Comparison of ENCODE assay signal across 1 cellular context in the genomic region with DNA sequence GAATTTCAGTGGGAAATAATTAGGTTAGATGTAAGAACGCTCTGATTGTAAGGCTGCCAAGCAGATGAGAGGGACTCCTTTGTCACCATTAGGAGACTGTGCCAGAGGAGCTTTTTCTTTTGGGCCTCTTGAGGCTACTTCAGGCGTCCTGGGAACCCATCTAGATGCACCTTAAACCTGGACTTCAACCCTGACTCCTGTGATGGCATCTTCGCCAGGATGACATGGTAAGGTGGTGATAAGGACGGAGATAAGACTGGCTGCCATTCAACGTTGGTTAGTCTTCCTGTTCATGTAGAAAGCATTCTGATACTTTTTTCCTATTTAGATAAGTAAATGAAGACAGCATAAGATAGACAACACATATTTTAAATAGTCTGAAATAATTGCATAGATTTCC.
TF ChIP-seq lines count a peak whose summit lies in the region.

No MANE protein-coding gene starts in this region.

TF ChIP-seq in WTC11, 78 proteins besides CTCF, POLR2A, EP300 and RAD21 (continued from another document):
- TF ChIP-seq, protein P1, sequence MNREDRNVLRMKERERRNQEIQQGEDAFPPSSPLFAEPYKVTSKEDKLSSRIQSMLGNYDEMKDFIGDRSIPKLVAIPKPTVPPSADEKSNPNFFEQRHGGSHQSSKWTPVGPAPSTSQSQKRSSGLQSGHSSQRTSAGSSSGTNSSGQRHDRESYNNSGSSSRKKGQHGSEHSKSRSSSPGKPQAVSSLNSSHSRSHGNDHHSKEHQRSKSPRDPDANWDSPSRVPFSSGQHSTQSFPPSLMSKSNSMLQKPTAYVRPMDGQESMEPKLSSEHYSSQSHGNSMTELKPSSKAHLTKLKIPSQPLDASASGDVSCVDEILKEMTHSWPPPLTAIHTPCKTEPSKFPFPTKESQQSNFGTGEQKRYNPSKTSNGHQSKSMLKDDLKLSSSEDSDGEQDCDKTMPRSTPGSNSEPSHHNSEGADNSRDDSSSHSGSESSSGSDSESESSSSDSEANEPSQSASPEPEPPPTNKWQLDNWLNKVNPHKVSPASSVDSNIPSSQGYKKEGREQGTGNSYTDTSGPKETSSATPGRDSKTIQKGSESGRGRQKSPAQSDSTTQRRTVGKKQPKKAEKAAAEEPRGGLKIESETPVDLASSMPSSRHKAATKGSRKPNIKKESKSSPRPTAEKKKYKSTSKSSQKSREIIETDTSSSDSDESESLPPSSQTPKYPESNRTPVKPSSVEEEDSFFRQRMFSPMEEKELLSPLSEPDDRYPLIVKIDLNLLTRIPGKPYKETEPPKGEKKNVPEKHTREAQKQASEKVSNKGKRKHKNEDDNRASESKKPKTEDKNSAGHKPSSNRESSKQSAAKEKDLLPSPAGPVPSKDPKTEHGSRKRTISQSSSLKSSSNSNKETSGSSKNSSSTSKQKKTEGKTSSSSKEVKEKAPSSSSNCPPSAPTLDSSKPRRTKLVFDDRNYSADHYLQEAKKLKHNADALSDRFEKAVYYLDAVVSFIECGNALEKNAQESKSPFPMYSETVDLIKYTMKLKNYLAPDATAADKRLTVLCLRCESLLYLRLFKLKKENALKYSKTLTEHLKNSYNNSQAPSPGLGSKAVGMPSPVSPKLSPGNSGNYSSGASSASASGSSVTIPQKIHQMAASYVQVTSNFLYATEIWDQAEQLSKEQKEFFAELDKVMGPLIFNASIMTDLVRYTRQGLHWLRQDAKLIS (CRISPR knock-in tag; IDR thresholded peaks at IDR 0.05; ENCODE audit: borderline replicate concordance), result no peak
